In the genomic region with DNA sequence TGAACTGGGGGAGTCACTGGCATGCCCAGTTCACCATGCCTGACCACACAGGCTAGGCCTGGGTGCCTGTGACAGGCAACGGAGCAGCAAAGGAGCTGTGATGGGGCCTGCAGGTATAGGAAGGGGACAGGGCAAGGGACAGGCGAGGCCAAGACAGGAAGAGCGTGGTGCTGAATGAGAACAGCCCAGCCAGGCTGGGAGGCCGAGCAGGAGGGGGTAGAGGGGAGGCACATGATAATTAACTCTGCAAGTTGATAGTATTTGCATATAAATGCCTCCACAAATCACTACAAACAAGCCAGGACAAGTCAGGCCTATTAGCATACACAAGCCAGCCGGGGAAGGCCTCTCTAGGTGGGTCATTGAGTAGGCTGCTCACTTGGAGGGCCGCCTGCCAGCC, we compare ENCODE assay signal across 21 cellular contexts. TPM values are rescaled to one million over a fixed set of nuclear protein-coding genes. Genes with fewer than 3 reads are reported as not detected.
DNase-seq lines count a peak whose midpoint lies in the region; ATAC-seq lines count a peak whose summit lies in the region.
"Had no signal": no experiment of that assay in that cellular context is flagged by ENCODE, and none has a peak within 500 bp of the region (broad histone marks: within the 10 kb centered on the region; RNA-seq: fewer than 3 reads in every experiment).

No MANE protein-coding gene starts in this region.

- no peak overlapping the region for H3K23ac ChIP-seq in trophoblast cell (ENCODE audit: low read length)

- no peak overlapping the region for H3K9ac ChIP-seq in trophoblast cell (ENCODE audit: low read length)

- peak overlapping the region; percentile 5 for H4K91ac ChIP-seq in trophoblast cell (ENCODE audit: low read depth, low read length)

- peak overlapping the region; percentile 10 for H3K4ac ChIP-seq in trophoblast cell (ENCODE audit: low read depth, low read length)

- no peaks in the 10 kb centered on the region for H3K9me3 ChIP-seq in trophoblast cell (ENCODE audit: insufficient read depth, low read depth, low read length)
- H3K9me3 ChIP-seq: upper lobe of left lung had no signal

- peaks cover 17% of the 10 kb centered on the region for H3K79me2 ChIP-seq in trophoblast cell (ENCODE audit: control insufficient read depth, insufficient read depth, low read length, poor library complexity)

- H3K27me3 ChIP-seq in trophoblast cell (ENCODE audit: insufficient read depth, low read length) = no peaks in the 10 kb centered on the region
- H3K27me3 ChIP-seq: dorsolateral prefrontal cortex, upper lobe of left lung had no signal

- H3K18ac ChIP-seq in trophoblast cell (ENCODE audit: low read length) = peak overlapping the region; percentile 8

- peak overlapping the region; percentile 8 for H3K4me3 ChIP-seq in trophoblast cell (ENCODE audit: low read depth, low read length)
- H3K4me3 ChIP-seq: dorsolateral prefrontal cortex, upper lobe of left lung had no signal

- H2AFZ ChIP-seq in trophoblast cell (ENCODE audit: insufficient read depth, low read length, poor library complexity) = no peak overlapping the region

- WGBS in trophoblast cell (ENCODE audit: extremely low coverage, insufficient coverage, insufficient read length) = no CpG with 5 or more reads among the region's 6 CpGs

- no peak overlapping the region for H3K4me2 ChIP-seq in trophoblast cell (ENCODE audit: low read length)

- H4K12ac ChIP-seq in trophoblast cell (ENCODE audit: low read depth, low read length) = no peak overlapping the region

- ATAC-seq in GM19467 (IDR thresholded peaks at IDR 0.05; ENCODE audit: unreplicated experiment) (no peak), HG02885 (IDR thresholded peaks at IDR 0.05; ENCODE audit: poor library complexity, unreplicated experiment) (no peak)
- ATAC-seq: activated CD8-positive, alpha-beta T cell treated with anti-CD3 and anti-CD28 coated beads for 36 hours; left cardiac atrium; stimulated activated memory B cell treated with anti-CD40 and anti-IgM and Interleukin-4, amounts not matched to agents 10 μg/mL and 1 μg/mL and 100 μg/mL, for 72 hours had no signal

- H3K4me1 ChIP-seq in trophoblast cell (ENCODE audit: control insufficient read depth in 1 of 2, insufficient read depth in 2 of 2, low read length in 2 of 2) = peaks cover 31 to 47% of the 10 kb centered on the region in 2 experiments

- H3K27ac ChIP-seq in epithelial cell of prostate = peak overlapping the region; percentile 1
- no peak overlapping the region for H3K27ac ChIP-seq in trophoblast cell (ENCODE audit: low read depth, low read length)
- H3K27ac ChIP-seq: 22Rv1, upper lobe of left lung had no signal

- peak overlapping the region; percentile 37 for H2BK12ac ChIP-seq in trophoblast cell (ENCODE audit: low read length)

- H2AK5ac ChIP-seq in trophoblast cell (ENCODE audit: low read length) = no peak overlapping the region

- peak overlapping the region; percentile 5 for H3K14ac ChIP-seq in trophoblast cell (ENCODE audit: low read length)

- DNase-seq in DMS153 (lab: John Stamatoyannopoulos, UW) = peak; percentile 60
- DNase-seq in DMS153 treated with DMSO at 0.1 percent for 48 hours (lab: John Stamatoyannopoulos, UW; ENCODE audit: unreplicated experiment) = no peak
- DNase-seq in NCI-H1436 (lab: John Stamatoyannopoulos, UW) = peak; percentile 68
- DNase-seq in epithelial cell of prostate (ENCODE audit: low read depth, low spot score) = no peak
- DNase-seq in trophoblast cell = no peak
- DNase-seq in LoVo (ENCODE audit: low spot score) = no peak
- DNase-seq: activated CD8-positive, alpha-beta T cell treated with anti-CD3 and anti-CD28 coated beads for 36 hours; activated naive CD8-positive, alpha-beta T cell treated with anti-CD3 and anti-CD28 coated beads for 36 hours; activated T-cell treated with anti-CD3 and anti-CD28 coated beads, Interleukin-2, amount 50 U/mL, for 48 hours; C1 segment of cervical spinal cord; dorsolateral prefrontal cortex; KBM-7; left cardiac atrium; NCI-H187; NCI-H774; RPMI8226; upper lobe of left lung had no signal

- no peaks in the 10 kb centered on the region for H3K36me3 ChIP-seq in trophoblast cell (ENCODE audit: control insufficient read depth in 1 of 2, insufficient read depth in 2 of 2, low read length in 2 of 2)
- H3K36me3 ChIP-seq: upper lobe of left lung had no signal

- peak overlapping the region; percentile 17 for H2BK5ac ChIP-seq in trophoblast cell (ENCODE audit: low read depth, low read length, poor library complexity)

- peak overlapping the region; percentile 38 for H2BK120ac ChIP-seq in trophoblast cell (ENCODE audit: insufficient read depth, low read length, poor library complexity)

- peak overlapping the region; percentile 15 for H4K8ac ChIP-seq in trophoblast cell (ENCODE audit: low read depth, low read length)

- peaks cover 28% of the 10 kb centered on the region for H3K79me1 ChIP-seq in trophoblast cell (ENCODE audit: low read length)

RNA-seq across cellular contexts. Expression of a gene that starts 7.8 kb away (rescaled TPM):
- polyA plus RNA-seq in trophoblast cell (2013) = 36.4 and 36.5 TPM in 2 replicates

Comparison
In these comparisons a context has a peak if more than half of its experiments do, and no peak if none do; other contexts are left out.
1. DNase-seq: peak in DMS153 (single experiment) and NCI-H1436 (single experiment); none in DMS153 treated with DMSO at 0.1 percent for 48 hours (single experiment), epithelial cell of prostate (single experiment), trophoblast cell (0 of 2) and LoVo (single experiment).